22 cellular contexts compared by ENCODE assay signal in the genomic region with DNA sequence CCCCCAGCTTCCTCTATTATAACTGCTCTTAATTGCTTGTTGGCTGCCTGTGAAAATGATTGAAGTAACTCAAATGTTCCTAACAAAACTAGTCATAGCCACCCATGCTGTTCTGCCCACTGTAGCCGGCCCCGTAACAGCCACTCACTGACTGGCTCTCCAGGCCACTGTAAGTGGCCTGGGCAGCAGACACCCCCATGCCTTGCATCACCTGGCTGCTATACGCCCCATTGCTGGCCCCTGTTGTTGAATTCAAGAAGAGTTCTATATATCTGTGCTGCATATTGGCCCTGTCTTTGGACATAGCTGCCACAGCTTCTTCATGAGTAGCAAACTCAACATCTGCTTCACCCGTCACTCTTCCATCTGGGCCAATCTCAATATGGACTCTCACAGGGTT. TPM values are rescaled to one million over a fixed set of nuclear protein-coding genes. Genes with fewer than 3 reads are reported as not detected.
DNase-seq lines count a peak whose midpoint lies in the region; ATAC-seq, FAIRE-seq and TF ChIP-seq lines count a peak whose summit lies in the region.
"Had no signal": no experiment of that assay in that cellular context is flagged by ENCODE, and none has a peak within 500 bp of the region (broad histone marks: within the 10 kb centered on the region; RNA-seq: fewer than 3 reads in every experiment).

No MANE protein-coding gene starts in this region.

- H3K36me3 ChIP-seq in CD4-positive, CD25-positive, alpha-beta regulatory T cell (ENCODE audit: control insufficient read depth, insufficient read depth, low read length): peaks cover 62% of the 10 kb centered on the region
- H3K36me3 ChIP-seq in CD8-positive, alpha-beta memory T cell (ENCODE audit: insufficient read depth, low read length): peaks cover 50% of the 10 kb centered on the region
- H3K36me3 ChIP-seq in naive thymus-derived CD4-positive, alpha-beta T cell (ENCODE audit: control insufficient read depth in 2 of 3, insufficient read depth in 3 of 3, low read length in 3 of 3): peaks cover 30 to 55% (median 32%) of the 10 kb centered on the region in 3 experiments
- H3K36me3 ChIP-seq: ovary had no signal

- no peak for ATAC-seq in CD4-positive, CD25-positive, alpha-beta regulatory T cell (ENCODE audit: low read depth in 2 of 2)
- no peak for ATAC-seq in naive thymus-derived CD4-positive, alpha-beta T cell
- ATAC-seq in HG03460 (IDR thresholded peaks at IDR 0.05; ENCODE audit: unreplicated experiment): no peak
- ATAC-seq: left ventricle myocardium superior, sciatic nerve had no signal

- H3K4me1 ChIP-seq in CD4-positive, CD25-positive, alpha-beta regulatory T cell (ENCODE audit: control insufficient read depth, insufficient read depth, low read length, poor library complexity, severe bottlenecking): peaks cover 24% of the 10 kb centered on the region
- peaks cover 31% of the 10 kb centered on the region for H3K4me1 ChIP-seq in CD8-positive, alpha-beta memory T cell (ENCODE audit: insufficient read depth, low read length)
- H3K4me1 ChIP-seq in naive thymus-derived CD4-positive, alpha-beta T cell (ENCODE audit: control insufficient read depth in 2 of 2, insufficient read depth in 2 of 2, low read length in 2 of 2): peaks cover 24 to 32% of the 10 kb centered on the region in 2 donors

- peaks cover 32% of the 10 kb centered on the region for H3K36me3 Mint-ChIP-seq in CD4-positive, CD25-positive, alpha-beta regulatory T cell
- peaks cover 7 to 67% (median 28%) of the 10 kb centered on the region in 3 donors for H3K36me3 Mint-ChIP-seq in CD8-positive, alpha-beta memory T cell
- H3K36me3 Mint-ChIP-seq in activated T-helper 1 cell treated with anti-CD3 and anti-CD28 coated beads, Interleukin-12 subunit alpha, Interleukin-12 subunit beta, Interleukin-2, Interleukin-4 antibody, amounts not matched to agents 30 ng/mL and 10 ng/mL and 1 ng/mL, durations not matched to agents 14 hours and 24 hours and 36 hours (ENCODE audit: low read depth): peaks cover 51% of the 10 kb centered on the region
- peaks cover 9 to 31% (median 14%) of the 10 kb centered on the region in 5 donors for H3K36me3 Mint-ChIP-seq in naive thymus-derived CD4-positive, alpha-beta T cell

- H3K27ac Mint-ChIP-seq in CD4-positive, CD25-positive, alpha-beta regulatory T cell: peak overlapping the region in 2 of 3 donors; percentile 44 to 74
- H3K27ac Mint-ChIP-seq in CD8-positive, alpha-beta memory T cell: peak overlapping the region; percentile 20 to 93 (median 72)
- H3K27ac Mint-ChIP-seq in activated T-helper 1 cell treated with anti-CD3 and anti-CD28 coated beads, Interleukin-12 subunit alpha, Interleukin-12 subunit beta, Interleukin-2, Interleukin-4 antibody, amounts not matched to agents 30 ng/mL and 10 ng/mL and 1 ng/mL, durations not matched to agents 14 hours and 24 hours and 36 hours: peak overlapping the region; percentile 1
- peak overlapping the region in 6 of 9 donors; percentile 2 to 77 (median 20) for H3K27ac Mint-ChIP-seq in naive thymus-derived CD4-positive, alpha-beta T cell
- H3K27ac Mint-ChIP-seq: type B pancreatic cell had no signal

- H3K4me1 Mint-ChIP-seq in CD4-positive, CD25-positive, alpha-beta regulatory T cell: peaks cover 19 to 60% (median 43%) of the 10 kb centered on the region in 4 donors
- peaks cover 39 to 74% (median 58%) of the 10 kb centered on the region in 3 donors for H3K4me1 Mint-ChIP-seq in CD8-positive, alpha-beta memory T cell
- H3K4me1 Mint-ChIP-seq in activated T-helper 1 cell treated with anti-CD3 and anti-CD28 coated beads, Interleukin-12 subunit alpha, Interleukin-12 subunit beta, Interleukin-2, Interleukin-4 antibody, amounts not matched to agents 30 ng/mL and 10 ng/mL and 1 ng/mL, durations not matched to agents 14 hours and 24 hours and 36 hours (ENCODE audit: low read depth): peaks cover 46% of the 10 kb centered on the region
- peaks cover 22 to 54% (median 52%) of the 10 kb centered on the region in 7 donors for H3K4me1 Mint-ChIP-seq in naive thymus-derived CD4-positive, alpha-beta T cell

- TF ChIP-seq CTCF in GM10248 (IDR thresholded peaks at IDR 0.05; ENCODE audit: control extremely low read depth, extremely low read depth, low read depth, missing control alignments): no peak

- DNase-seq in CD4-positive, CD25-positive, alpha-beta regulatory T cell: no peak
- peak in 1 of 5 donors; percentile 14 for DNase-seq in CD8-positive, alpha-beta memory T cell
- DNase-seq in activated T-helper 1 cell treated with anti-CD3 and anti-CD28 coated beads, Interleukin-12 subunit alpha, Interleukin-12 subunit beta, Interleukin-2, Interleukin-4 antibody, amounts not matched to agents 30 ng/mL and 10 ng/mL and 1 ng/mL, durations not matched to agents 14 hours and 24 hours and 36 hours (ENCODE audit: low spot score): no peak
- DNase-seq in naive thymus-derived CD4-positive, alpha-beta T cell: no peak
- DNase-seq in GM10248 (ENCODE audit: extremely low spot score): no peak
- no peak for DNase-seq in frontal cortex (ENCODE audit: low spot score in 2 of 2)
- DNase-seq: activated effector memory CD4-positive, alpha-beta T cell treated with Interleukin-2 at 50 U/mL for 16 hours; GOT3; left ventricle myocardium superior; NCI-H146; NCI-H2171; NCI-H69; SHP77 treated with DMSO at 0.1 percent for 48 hours; stimulated activated naive CD4-positive, alpha-beta T cell treated with Interleukin-2 at 50 U/mL for 16 hours; T-helper 1 cell had no signal

- H3K4me3 ChIP-seq in CD4-positive, CD25-positive, alpha-beta regulatory T cell (ENCODE audit: low read depth, low read length): no peak overlapping the region
- no peak overlapping the region for H3K4me3 ChIP-seq in CD8-positive, alpha-beta memory T cell (ENCODE audit: low read length)
- H3K4me3 ChIP-seq in naive thymus-derived CD4-positive, alpha-beta T cell (ENCODE audit: low read length): no peak overlapping the region
- H3K4me3 ChIP-seq: ovary had no signal

- no peak overlapping the region for H3K27ac ChIP-seq in CD4-positive, CD25-positive, alpha-beta regulatory T cell (ENCODE audit: insufficient read depth, low read length, poor library complexity, severe bottlenecking)
- no peak overlapping the region for H3K27ac ChIP-seq in CD8-positive, alpha-beta memory T cell (ENCODE audit: low read depth, low read length)
- no peak overlapping the region for H3K27ac ChIP-seq in naive thymus-derived CD4-positive, alpha-beta T cell (ENCODE audit: low read depth, low read length)
- H3K27ac ChIP-seq: ovary had no signal

- H3K9me3 ChIP-seq in CD4-positive, CD25-positive, alpha-beta regulatory T cell (ENCODE audit: control insufficient read depth in 2 of 2, low read length in 2 of 2): no peaks in the 10 kb centered on the region
- H3K9me3 ChIP-seq in CD8-positive, alpha-beta memory T cell (ENCODE audit: low read length): no peaks in the 10 kb centered on the region
- no peaks in the 10 kb centered on the region for H3K9me3 ChIP-seq in naive thymus-derived CD4-positive, alpha-beta T cell (ENCODE audit: control insufficient read depth in 2 of 3, low read length in 3 of 3)
- H3K9me3 ChIP-seq: ovary had no signal

- CTCF ChIA-PET in CD8-positive, alpha-beta memory T cell (lab: Charles Lee): interaction anchor here (1.2 to 1.4 kb wide), 3 partner anchors 38 to 182 kb away, joined by 3 to 4 read pairs (median 3); no protein-coding TSS in a partner anchor
- CTCF ChIA-PET in naive thymus-derived CD4-positive, alpha-beta T cell (lab: Charles Lee): no interaction called here
- CTCF ChIA-PET in GM10248 (lab: Yijun Ruan, JAX): no interaction called here

- H3K9me3 Mint-ChIP-seq in CD4-positive, CD25-positive, alpha-beta regulatory T cell: no peaks in the 10 kb centered on the region
- no peaks in the 10 kb centered on the region for H3K9me3 Mint-ChIP-seq in CD8-positive, alpha-beta memory T cell
- H3K9me3 Mint-ChIP-seq in activated T-helper 1 cell treated with anti-CD3 and anti-CD28 coated beads, Interleukin-12 subunit alpha, Interleukin-12 subunit beta, Interleukin-2, Interleukin-4 antibody, amounts not matched to agents 30 ng/mL and 10 ng/mL and 1 ng/mL, durations not matched to agents 14 hours and 24 hours and 36 hours: no peaks in the 10 kb centered on the region
- no peaks in the 10 kb centered on the region for H3K9me3 Mint-ChIP-seq in naive thymus-derived CD4-positive, alpha-beta T cell
- H3K9me3 Mint-ChIP-seq: type B pancreatic cell had no signal

- no peaks in the 10 kb centered on the region for H3K27me3 Mint-ChIP-seq in CD4-positive, CD25-positive, alpha-beta regulatory T cell
- peaks cover 0 to 3% of the 10 kb centered on the region in 2 donors for H3K27me3 Mint-ChIP-seq in CD8-positive, alpha-beta memory T cell
- no peaks in the 10 kb centered on the region for H3K27me3 Mint-ChIP-seq in activated T-helper 1 cell treated with anti-CD3 and anti-CD28 coated beads, Interleukin-12 subunit alpha, Interleukin-12 subunit beta, Interleukin-2, Interleukin-4 antibody, amounts not matched to agents 30 ng/mL and 10 ng/mL and 1 ng/mL, durations not matched to agents 14 hours and 24 hours and 36 hours (ENCODE audit: insufficient read depth)
- H3K27me3 Mint-ChIP-seq in naive thymus-derived CD4-positive, alpha-beta T cell: no peaks in the 10 kb centered on the region
- H3K27me3 Mint-ChIP-seq: type B pancreatic cell had no signal

- intact Hi-C loops in activated T-helper 1 cell treated with anti-CD3 and anti-CD28 coated beads, Interleukin-12 subunit alpha, Interleukin-12 subunit beta, Interleukin-2, Interleukin-4 antibody, amounts not matched to agents 30 ng/mL and 10 ng/mL and 1 ng/mL, durations not matched to agents 14 hours and 24 hours and 36 hours (cut with micrococcal nuclease): no loop called here
- intact Hi-C loops in naive thymus-derived CD4-positive, alpha-beta T cell (cut with micrococcal nuclease): no loop called here

- H3K27me3 ChIP-seq in CD4-positive, CD25-positive, alpha-beta regulatory T cell (ENCODE audit: control insufficient read depth, insufficient read depth, low read length): no peaks in the 10 kb centered on the region
- no peaks in the 10 kb centered on the region for H3K27me3 ChIP-seq in CD8-positive, alpha-beta memory T cell (ENCODE audit: insufficient read depth, low read length, poor library complexity, severe bottlenecking)
- no peaks in the 10 kb centered on the region for H3K27me3 ChIP-seq in naive thymus-derived CD4-positive, alpha-beta T cell (ENCODE audit: control insufficient read depth in 2 of 2, insufficient read depth in 2 of 2, low read length in 2 of 2)
- H3K27me3 ChIP-seq: ovary had no signal

- H3K4me3 Mint-ChIP-seq in CD4-positive, CD25-positive, alpha-beta regulatory T cell: no peak overlapping the region
- H3K4me3 Mint-ChIP-seq in CD8-positive, alpha-beta memory T cell: no peak overlapping the region
- H3K4me3 Mint-ChIP-seq in activated T-helper 1 cell treated with anti-CD3 and anti-CD28 coated beads, Interleukin-12 subunit alpha, Interleukin-12 subunit beta, Interleukin-2, Interleukin-4 antibody, amounts not matched to agents 30 ng/mL and 10 ng/mL and 1 ng/mL, durations not matched to agents 14 hours and 24 hours and 36 hours: no peak overlapping the region
- peak overlapping the region in 1 of 10 donors; percentile 5 for H3K4me3 Mint-ChIP-seq in naive thymus-derived CD4-positive, alpha-beta T cell
- H3K4me3 Mint-ChIP-seq: type B pancreatic cell had no signal

- FAIRE-seq in frontal cortex (lab: Jason Lieb, UNC): no peak

- POLR2A ChIA-PET in CD8-positive, alpha-beta memory T cell (lab: Charles Lee): no interaction called here
- POLR2A ChIA-PET in naive thymus-derived CD4-positive, alpha-beta T cell (lab: Charles Lee): interaction anchor here (0.7 to 1.2 kb wide), 5 partner anchors 10 to 77 kb away, joined by 3 to 4 read pairs (median 3); no protein-coding TSS in a partner anchor
- POLR2A ChIA-PET in GM10248 (lab: Yijun Ruan, JAX): no interaction called here

RNA-seq across cellular contexts. Expression of a gene that starts 15.1 kb away (rescaled TPM):
- not detected for total RNA-seq in CD4-positive, CD25-positive, alpha-beta regulatory T cell
- not detected for polyA plus RNA-seq in CD4-positive, CD25-positive, alpha-beta regulatory T cell
- not detected for total RNA-seq in CD8-positive, alpha-beta memory T cell
- polyA plus RNA-seq in CD8-positive, alpha-beta memory T cell: not detected
- total RNA-seq in activated T-helper 1 cell treated with anti-CD3 and anti-CD28 coated beads, Interleukin-12 subunit alpha, Interleukin-12 subunit beta, Interleukin-2, Interleukin-4 antibody, amounts not matched to agents 30 ng/mL and 10 ng/mL and 1 ng/mL, durations not matched to agents 14 hours and 24 hours and 36 hours: 0.44 TPM in 1 of 2 replicates, not detected in the other
- not detected for total RNA-seq in naive thymus-derived CD4-positive, alpha-beta T cell
- not detected for polyA plus RNA-seq in naive thymus-derived CD4-positive, alpha-beta T cell
- total RNA-seq in frontal cortex: not detected
- total RNA-seq: activated CD8-positive, alpha-beta memory T cell treated with anti-CD3 and anti-CD28 coated beads for 36 hours; left ventricle myocardium superior; M059J; OCI-LY7; ovary; sciatic nerve had no signal
- polyA plus RNA-seq: ovary had no signal

RNA-seq across cellular contexts. Expression of a gene that starts 22.4 kb away (rescaled TPM):
- total RNA-seq in CD4-positive, CD25-positive, alpha-beta regulatory T cell: 143 TPM
- polyA plus RNA-seq in CD4-positive, CD25-positive, alpha-beta regulatory T cell: 100 to 1,000 TPM; 293 to 350 (median 323) TPM
- total RNA-seq in CD8-positive, alpha-beta memory T cell: 100 to 1,000 TPM; 562 to 566 TPM
- polyA plus RNA-seq in CD8-positive, alpha-beta memory T cell: 261 TPM
- 499 and 501 TPM in 2 replicates for total RNA-seq in activated T-helper 1 cell treated with anti-CD3 and anti-CD28 coated beads, Interleukin-12 subunit alpha, Interleukin-12 subunit beta, Interleukin-2, Interleukin-4 antibody, amounts not matched to agents 30 ng/mL and 10 ng/mL and 1 ng/mL, durations not matched to agents 14 hours and 24 hours and 36 hours
- 100 to 1,000 TPM in 4 of 5 experiments, 10 to 100 TPM in 1; 88.1 to 449 (median 159) TPM for total RNA-seq in naive thymus-derived CD4-positive, alpha-beta T cell
- polyA plus RNA-seq in naive thymus-derived CD4-positive, alpha-beta T cell: 100 to 1,000 TPM; 193 to 269 TPM
- 97.4 TPM for total RNA-seq in frontal cortex

RNA-seq across cellular contexts. Expression of a gene that starts 50.4 kb away (rescaled TPM):
- total RNA-seq in CD4-positive, CD25-positive, alpha-beta regulatory T cell: 6.2 TPM
- polyA plus RNA-seq in CD4-positive, CD25-positive, alpha-beta regulatory T cell: 1 to 10 TPM; 2.5 to 6.5 (median 4.2) TPM
- total RNA-seq in CD8-positive, alpha-beta memory T cell: 1 to 10 TPM; 1.5 to 4.2 TPM
- polyA plus RNA-seq in CD8-positive, alpha-beta memory T cell: 7.9 TPM
- total RNA-seq in activated T-helper 1 cell treated with anti-CD3 and anti-CD28 coated beads, Interleukin-12 subunit alpha, Interleukin-12 subunit beta, Interleukin-2, Interleukin-4 antibody, amounts not matched to agents 30 ng/mL and 10 ng/mL and 1 ng/mL, durations not matched to agents 14 hours and 24 hours and 36 hours: 1.8 and 2.0 TPM in 2 replicates
- total RNA-seq in naive thymus-derived CD4-positive, alpha-beta T cell: 10 to 100 TPM in 1 of 5 experiments, 1 to 10 TPM in 4; 4.1 to 12.0 (median 5.9) TPM
- polyA plus RNA-seq in naive thymus-derived CD4-positive, alpha-beta T cell: 1 to 10 TPM; 5.9 to 6.8 TPM
- 10.6 TPM for total RNA-seq in frontal cortex

Comparison
In these comparisons a context has a peak if more than half of its experiments do, and no peak if none do; other contexts are left out.
1. H3K27ac Mint-ChIP-seq: peak in every context shown above with its lines; median percentile 72 in CD8-positive, alpha-beta memory T cell; 59 in CD4-positive, CD25-positive, alpha-beta regulatory T cell; 20 in naive thymus-derived CD4-positive, alpha-beta T cell; 1 in activated T-helper 1 cell treated with anti-CD3 and anti-CD28 coated beads, Interleukin-12 subunit alpha, Interleukin-12 subunit beta, Interleukin-2, Interleukin-4 antibody, amounts not matched to agents 30 ng/mL and 10 ng/mL and 1 ng/mL, durations not matched to agents 14 hours and 24 hours and 36 hours.